ENCODE assay signal across 31 cellular contexts in genomic region chr11:25435197-25435596, GRCh38.
"Had no signal": no experiment of that assay in that cellular context is flagged by ENCODE, and none has a peak within 500 bp of the region (broad histone marks: within the 10 kb centered on the region; RNA-seq: fewer than 3 reads in every experiment).

No MANE protein-coding gene starts in this region.

- H3K27me3 Mint-ChIP-seq: activated CD4-positive, alpha-beta memory T cell treated with anti-CD3 and anti-CD28 coated beads for 36 hours; activated CD4-positive, alpha-beta T cell treated with anti-CD3 and anti-CD28 coated beads for 36 hours; activated CD4-positive, alpha-beta T cell treated with anti-CD3 and anti-CD28 coated beads, Interleukin-2, amount 10 ng/mL, durations not matched to agents 24 days and 14 days; activated CD8-positive, alpha-beta memory T cell treated with anti-CD3 and anti-CD28 coated beads, Interleukin-2, amount 10 ng/mL, durations not matched to agents 7 days and 5 days; activated naive CD4-positive, alpha-beta T cell treated with anti-CD3 and anti-CD28 coated beads, Interleukin-2, amount 10 ng/mL, durations not matched to agents 7 days and 5 days; activated naive CD8-positive, alpha-beta T cell treated with anti-CD3 and anti-CD28 coated beads, Interleukin-2, amount 10 ng/mL, durations not matched to agents 7 days and 5 days; brain; dendritic cell treated with granulocyte-macrophage colony-stimulating factor and Interleukin-4, amounts not matched to agents 40 ng/mL and 50 ng/mL, for 4 days; effector memory CD8-positive, alpha-beta T cell had no signal

- H3K4me3 Mint-ChIP-seq: activated CD4-positive, alpha-beta memory T cell treated with anti-CD3 and anti-CD28 coated beads for 36 hours; activated CD4-positive, alpha-beta T cell treated with anti-CD3 and anti-CD28 coated beads for 36 hours; activated CD4-positive, alpha-beta T cell treated with anti-CD3 and anti-CD28 coated beads, Interleukin-2, amount 10 ng/mL, durations not matched to agents 24 days and 14 days; activated CD8-positive, alpha-beta memory T cell treated with anti-CD3 and anti-CD28 coated beads, Interleukin-2, amount 10 ng/mL, durations not matched to agents 7 days and 5 days; activated CD8-positive, alpha-beta T cell treated with anti-CD3 and anti-CD28 coated beads, Interleukin-2, amount 10 ng/mL, durations not matched to agents 7 days and 5 days; activated naive CD4-positive, alpha-beta T cell treated with anti-CD3 and anti-CD28 coated beads, Interleukin-2, amount 10 ng/mL, durations not matched to agents 7 days and 5 days; activated naive CD8-positive, alpha-beta T cell treated with anti-CD3 and anti-CD28 coated beads, Interleukin-2, amount 10 ng/mL, durations not matched to agents 7 days and 5 days; activated T-cell treated with anti-CD3 and anti-CD28 coated beads, Interleukin-2, amount 50 U/mL, for 72 hours; brain; dendritic cell treated with granulocyte-macrophage colony-stimulating factor and Interleukin-4, amounts not matched to agents 40 ng/mL and 50 ng/mL, for 4 days; effector memory CD8-positive, alpha-beta T cell had no signal

- ATAC-seq: activated CD4-positive, alpha-beta T cell treated with anti-CD3 and anti-CD28 coated beads for 36 hours; activated CD8-positive, alpha-beta memory T cell treated with anti-CD3 and anti-CD28 coated beads, Interleukin-2, amount 10 ng/mL, durations not matched to agents 7 days and 5 days; activated CD8-positive, alpha-beta T cell treated with anti-CD3 and anti-CD28 coated beads, Interleukin-2, amount 10 ng/mL, durations not matched to agents 7 days and 5 days; activated naive CD4-positive, alpha-beta T cell treated with anti-CD3 and anti-CD28 coated beads, Interleukin-2, amount 50 U/mL, for 72 hours; activated T-cell treated with anti-CD3 and anti-CD28 coated beads, Interleukin-2, amount 50 U/mL, for 72 hours; effector memory CD8-positive, alpha-beta T cell; foreskin keratinocyte; gastrocnemius medialis; heart right ventricle had no signal

- DNase-seq: activated CD4-positive, alpha-beta memory T cell treated with anti-CD3 and anti-CD28 coated beads for 36 hours; activated CD4-positive, alpha-beta T cell treated with anti-CD3 and anti-CD28 coated beads for 36 hours; activated CD4-positive, alpha-beta T cell treated with anti-CD3 and anti-CD28 coated beads, Interleukin-2, amount 10 ng/mL, durations not matched to agents 24 days and 14 days; activated CD4-positive, CD25-positive, alpha-beta regulatory T cell; activated CD4-positive, CD25-positive, alpha-beta regulatory T cell treated with anti-CD3 and anti-CD28 coated beads, Interleukin-2, amount 50 U/mL, for 72 hours; activated CD8-positive, alpha-beta memory T cell treated with anti-CD3 and anti-CD28 coated beads, Interleukin-2, amount 10 ng/mL, durations not matched to agents 7 days and 5 days; activated CD8-positive, alpha-beta memory T cell treated with anti-CD3 and anti-CD28 coated beads, Interleukin-2, amount 50 U/mL, for 4 hours; activated CD8-positive, alpha-beta T cell treated with anti-CD3 and anti-CD28 coated beads, Interleukin-2, amount 10 ng/mL, durations not matched to agents 7 days and 5 days; activated gamma-delta T cell; activated naive CD4-positive, alpha-beta T cell; activated naive CD4-positive, alpha-beta T cell treated with anti-CD3 and anti-CD28 coated beads, Interleukin-2, amount 10 ng/mL, durations not matched to agents 7 days and 5 days; activated naive CD8-positive, alpha-beta T cell treated with anti-CD3 and anti-CD28 coated beads, Interleukin-2, amount 10 ng/mL, durations not matched to agents 7 days and 5 days; activated T-cell treated with anti-CD3 and anti-CD28 coated beads, Interleukin-2, amount 50 U/mL, for 1 hour; activated T-cell treated with anti-CD3 and anti-CD28 coated beads, Interleukin-2, amount 50 U/mL, for 72 hours; central memory CD4-positive, alpha-beta T cell; cerebellar nuclear complex; colonic mucosa; dorsolateral prefrontal cortex; effector memory CD8-positive, alpha-beta T cell; erythroblast; foreskin keratinocyte; gastrocnemius medialis; heart right ventricle had no signal

- H3K4me3 ChIP-seq: ascending aorta, breast epithelium, cardiac muscle cell, colonic mucosa, dorsolateral prefrontal cortex, esophagus muscularis mucosa, gastrocnemius medialis, heart right ventricle, hepatocyte had no signal

- H3K4me1 ChIP-seq: ascending aorta, breast epithelium, colonic mucosa, esophagus muscularis mucosa, foreskin keratinocyte, gastrocnemius medialis, heart right ventricle had no signal

- H3K27ac Mint-ChIP-seq: activated CD4-positive, alpha-beta memory T cell treated with anti-CD3 and anti-CD28 coated beads for 36 hours; activated CD4-positive, alpha-beta T cell treated with anti-CD3 and anti-CD28 coated beads for 36 hours; activated CD4-positive, alpha-beta T cell treated with anti-CD3 and anti-CD28 coated beads, Interleukin-2, amount 10 ng/mL, durations not matched to agents 24 days and 14 days; activated CD8-positive, alpha-beta memory T cell treated with anti-CD3 and anti-CD28 coated beads, Interleukin-2, amount 10 ng/mL, durations not matched to agents 7 days and 5 days; activated CD8-positive, alpha-beta T cell treated with anti-CD3 and anti-CD28 coated beads, Interleukin-2, amount 10 ng/mL, durations not matched to agents 7 days and 5 days; activated naive CD4-positive, alpha-beta T cell treated with anti-CD3 and anti-CD28 coated beads, Interleukin-2, amount 10 ng/mL, durations not matched to agents 7 days and 5 days; activated naive CD4-positive, alpha-beta T cell treated with anti-CD3 and anti-CD28 coated beads, Interleukin-2, amount 50 U/mL, for 72 hours; activated naive CD8-positive, alpha-beta T cell treated with anti-CD3 and anti-CD28 coated beads, Interleukin-2, amount 10 ng/mL, durations not matched to agents 7 days and 5 days; activated T-cell treated with anti-CD3 and anti-CD28 coated beads, Interleukin-2, amount 50 U/mL, for 72 hours; brain; dendritic cell treated with granulocyte-macrophage colony-stimulating factor and Interleukin-4, amounts not matched to agents 40 ng/mL and 50 ng/mL, for 4 days; effector memory CD8-positive, alpha-beta T cell had no signal

- H3K36me3 ChIP-seq: ascending aorta, breast epithelium, cardiac muscle cell, colonic mucosa, esophagus muscularis mucosa, gastrocnemius medialis, heart right ventricle had no signal

- H3K9me3 Mint-ChIP-seq: activated CD4-positive, alpha-beta T cell treated with anti-CD3 and anti-CD28 coated beads, Interleukin-2, amount 10 ng/mL, durations not matched to agents 24 days and 14 days; brain; dendritic cell treated with granulocyte-macrophage colony-stimulating factor and Interleukin-4, amounts not matched to agents 40 ng/mL and 50 ng/mL, for 4 days had no signal

- H3K9me3 ChIP-seq: ascending aorta, breast epithelium, colonic mucosa, esophagus muscularis mucosa, gastrocnemius medialis, heart right ventricle had no signal

- H3K27me3 ChIP-seq: ascending aorta, breast epithelium, cardiac muscle cell, colonic mucosa, dorsolateral prefrontal cortex, esophagus muscularis mucosa, foreskin keratinocyte, gastrocnemius medialis, heart right ventricle, hepatocyte had no signal

- H3K4me1 Mint-ChIP-seq: activated CD4-positive, alpha-beta T cell treated with anti-CD3 and anti-CD28 coated beads for 36 hours; activated CD4-positive, alpha-beta T cell treated with anti-CD3 and anti-CD28 coated beads, Interleukin-2, amount 10 ng/mL, durations not matched to agents 24 days and 14 days; activated CD8-positive, alpha-beta memory T cell treated with anti-CD3 and anti-CD28 coated beads, Interleukin-2, amount 10 ng/mL, durations not matched to agents 7 days and 5 days; activated naive CD4-positive, alpha-beta T cell treated with anti-CD3 and anti-CD28 coated beads, Interleukin-2, amount 10 ng/mL, durations not matched to agents 7 days and 5 days; activated naive CD8-positive, alpha-beta T cell treated with anti-CD3 and anti-CD28 coated beads, Interleukin-2, amount 10 ng/mL, durations not matched to agents 7 days and 5 days; brain had no signal

- H3K36me3 Mint-ChIP-seq: activated CD4-positive, alpha-beta memory T cell treated with anti-CD3 and anti-CD28 coated beads for 36 hours; activated CD8-positive, alpha-beta memory T cell treated with anti-CD3 and anti-CD28 coated beads, Interleukin-2, amount 10 ng/mL, durations not matched to agents 7 days and 5 days; activated naive CD4-positive, alpha-beta T cell treated with anti-CD3 and anti-CD28 coated beads, Interleukin-2, amount 10 ng/mL, durations not matched to agents 7 days and 5 days; activated naive CD4-positive, alpha-beta T cell treated with anti-CD3 and anti-CD28 coated beads, Interleukin-2, amount 50 U/mL, for 72 hours; activated naive CD8-positive, alpha-beta T cell treated with anti-CD3 and anti-CD28 coated beads, Interleukin-2, amount 10 ng/mL, durations not matched to agents 7 days and 5 days; brain had no signal
